13 cellular contexts compared by ENCODE assay signal in the genomic region with DNA sequence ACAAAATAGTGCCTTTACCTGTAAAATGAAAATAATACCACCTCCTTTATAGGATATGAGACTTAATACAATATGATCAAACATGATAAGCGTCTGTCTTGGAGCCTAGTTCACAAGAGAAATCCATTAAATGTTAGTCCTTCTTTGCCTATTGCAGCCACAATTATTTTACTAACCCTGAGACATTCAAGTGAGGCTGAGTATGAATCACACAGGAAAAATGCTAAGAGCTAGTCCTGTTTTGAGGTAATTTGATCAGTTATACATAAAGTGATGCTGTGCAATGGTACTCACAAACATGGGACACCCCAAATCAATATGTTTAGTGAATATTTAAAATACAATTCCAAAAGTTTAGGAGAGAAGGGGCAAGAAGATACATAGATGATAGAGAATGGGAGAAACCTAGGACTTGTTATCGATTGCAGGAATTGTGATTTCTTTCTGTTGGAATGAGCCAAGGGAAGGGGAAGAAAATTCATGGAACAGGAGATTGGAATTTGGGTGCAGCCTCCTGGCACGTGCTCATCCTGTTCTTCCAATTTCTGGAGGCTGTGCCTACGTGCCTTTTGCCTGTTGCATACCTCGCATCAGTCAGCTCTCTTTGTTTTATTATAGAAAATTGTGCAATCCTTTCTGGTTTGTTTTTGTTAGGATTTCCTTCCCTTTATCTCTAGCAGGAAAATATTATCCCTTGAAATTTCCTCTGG. TPM values are rescaled to one million over a fixed set of nuclear protein-coding genes. Genes with fewer than 3 reads are reported as not detected.
DNase-seq lines count a peak whose midpoint lies in the region; ATAC-seq, FAIRE-seq and TF ChIP-seq lines count a peak whose summit lies in the region.
"Had no signal": no experiment of that assay in that cellular context is flagged by ENCODE, and none has a peak within 500 bp of the region (broad histone marks: within the 10 kb centered on the region; RNA-seq: fewer than 3 reads in every experiment).

No MANE protein-coding gene starts in this region.

- no peak for TF ChIP-seq CTCF in fibroblast of the aortic adventitia (IDR thresholded peaks at IDR 0.05; ENCODE audit: insufficient read depth, low read length)

- no peaks in the 10 kb centered on the region for H3K36me3 ChIP-seq in skeletal muscle satellite cell (ENCODE audit: insufficient read depth, low read length)
- H3K36me3 ChIP-seq: SJCRH30 had no signal

- peak; percentile 81 for FAIRE-seq in H54 (lab: Jason Lieb, UNC)

- peaks cover 33% of the 10 kb centered on the region for H3K4me1 ChIP-seq in skeletal muscle satellite cell (ENCODE audit: control insufficient read depth, insufficient read depth, low read length)

- ATAC-seq in HG03280 (IDR thresholded peaks at IDR 0.05; ENCODE audit: unreplicated experiment) (no peak), HG03457 (IDR thresholded peaks at IDR 0.05; ENCODE audit: unreplicated experiment) (no peak)
- ATAC-seq in stimulated activated naive CD8-positive, alpha-beta T cell treated with anti-CD3 and anti-CD28 coated beads, Interleukin-15, Interleukin-2, amounts not matched to agents 100 U/mL and 50 U/mL, for 24 hours = no peak
- ATAC-seq: mucosa of descending colon had no signal

- DNase-seq in H54 (ENCODE audit: insufficient read length, low spot score) (peak; percentile 47), T1000 (lab: John Stamatoyannopoulos, UW) (peak; percentile 58), fibroblast of the aortic adventitia (ENCODE audit: low read depth) (peak; percentile 92)
- no peak for DNase-seq in stimulated activated naive CD8-positive, alpha-beta T cell treated with anti-CD3 and anti-CD28 coated beads, Interleukin-15, Interleukin-2, amounts not matched to agents 100 U/mL and 50 U/mL, for 24 hours
- DNase-seq: GDM1; mucosa of descending colon; NCI-H2171 treated with DMSO at 0.1 percent for 48 hours; stimulated activated CD4-positive, alpha-beta T cell treated with anti-CD3 and anti-CD28 coated beads, Interleukin-15, amount 100 ng/mL, for 24 hours; stimulated activated naive CD4-positive, alpha-beta T cell treated with Interleukin-2 at 50 U/mL for 16 hours had no signal

- H3K4me2 ChIP-seq in skeletal muscle satellite cell (ENCODE audit: low read length) = peak overlapping the region; percentile 77

- H3K9ac ChIP-seq in skeletal muscle satellite cell (ENCODE audit: low read depth, low read length) = peak overlapping the region; percentile 73

- H3K9me3 ChIP-seq in skeletal muscle satellite cell (replicated peaks; ENCODE audit: low read length) = peaks cover 4% of the 10 kb centered on the region

- peak overlapping the region; percentile 0 for H3K4me3 ChIP-seq in fibroblast of the aortic adventitia (ENCODE audit: low read depth, low read length)
- peak overlapping the region; percentile 44 for H3K4me3 ChIP-seq in skeletal muscle satellite cell (ENCODE audit: low read length)
- H3K4me3 ChIP-seq: mucosa of descending colon, SJCRH30 had no signal

- TF ChIP-seq POLR2A in H54 (IDR thresholded peaks at IDR 0.05; ENCODE audit: low read depth, low read length) = no peak

- no peaks in the 10 kb centered on the region for H3K27me3 ChIP-seq in skeletal muscle satellite cell (ENCODE audit: control insufficient read depth, insufficient read depth, low read length)
- H3K27me3 ChIP-seq: SJCRH30 had no signal

RNA-seq across cellular contexts. Expression of a gene that starts 39.9 kb away (rescaled TPM):
- 81.3 and 86.9 TPM in 2 replicates for total RNA-seq in fibroblast of the aortic adventitia (ENCODE audit: low replicate concordance)
- 40.6 and 46.4 TPM in 2 replicates for total RNA-seq in skeletal muscle satellite cell (2012; rRNA removed)
